Comparison of ENCODE assay signal across 29 cellular contexts in the genomic region with DNA sequence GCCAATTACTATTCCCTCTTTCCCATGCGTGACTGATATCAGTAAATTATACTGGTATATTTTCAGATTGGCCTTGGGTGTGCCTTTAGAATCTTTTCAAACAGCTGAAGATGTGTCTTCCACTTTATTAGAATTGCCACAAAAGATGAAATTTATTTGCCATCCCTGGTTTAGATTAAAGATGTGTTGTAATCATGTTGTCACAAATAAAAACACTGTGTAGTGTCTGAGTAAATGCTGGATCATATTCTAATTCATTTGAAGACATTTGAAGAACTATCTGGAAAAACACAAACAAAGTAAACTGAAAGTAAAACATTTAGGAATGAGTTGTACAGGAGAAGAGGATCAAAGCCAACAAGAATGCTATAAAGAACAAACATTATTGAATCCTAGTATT.
"Had no signal": no experiment of that assay in that cellular context is flagged by ENCODE, and none has a peak within 500 bp of the region (broad histone marks: within the 10 kb centered on the region; RNA-seq: fewer than 3 reads in every experiment).

No MANE protein-coding gene starts in this region.

- FAIRE-seq: small intestine, urothelium cell line had no signal

- DNase-seq: nephron progenitor cell; occipital lobe; ovary; posterior cingulate gyrus; psoas muscle; right cardiac atrium; right lobe of liver; sigmoid colon; small intestine; stimulated activated CD4-positive, alpha-beta T cell treated with anti-CD3 and anti-CD28 coated beads, Interleukin-15, amount 100 ng/mL, for 24 hours; stimulated activated CD4-positive, alpha-beta T cell treated with anti-CD3 and anti-CD28 coated beads, Interleukin-2, amount 100 ng/mL, for 24 hours; stimulated activated CD4-positive, alpha-beta T cell treated with anti-CD3 and anti-CD28 coated beads, Interleukin-2, amount 100 ng/mL, for 48 hours; stimulated activated CD4-positive, alpha-beta T cell treated with anti-CD3 and anti-CD28 coated beads, Interleukin-4, amount 100 ng/mL, for 24 hours; stimulated activated naive B cell treated with anti-CD40 and anti-IgM and Interleukin-4, amounts not matched to agents 10 μg/mL and 1 μg/mL and 100 μg/mL, for 72 hours; stimulated activated naive CD4-positive, alpha-beta T cell treated with Interleukin-2 at 50 U/mL for 16 hours; stomach; thyroid gland; trophoblast cell; upper lobe of left lung had no signal

- H3K36me3 Mint-ChIP-seq: natural killer cell treated with Interleukin-12 subunit alpha and Interleukin-12 subunit beta and Interleukin-15 and Interleukin-18, amount 100 ng/mL, for 72 hours; stimulated activated effector memory CD8-positive, alpha-beta T cell treated with anti-CD3 and anti-CD28 coated beads, Interleukin-12 subunit alpha, Interleukin-12 subunit beta, amount 100 ng/mL, for 72 hours; stimulated activated naive B cell treated with anti-CD40 and anti-IgM and Interleukin-4, amounts not matched to agents 10 μg/mL and 1 μg/mL and 100 μg/mL, for 72 hours had no signal

- H3K4me1 ChIP-seq: psoas muscle, right lobe of liver, sigmoid colon, stomach, thyroid gland, tibial nerve, upper lobe of left lung, vagina had no signal

- H3K9me3 ChIP-seq: ovary, psoas muscle, right lobe of liver, sigmoid colon, stomach, thoracic aorta, thyroid gland, tibial nerve, upper lobe of left lung, vagina had no signal

- H3K27me3 ChIP-seq: ovary, right lobe of liver, sigmoid colon, stomach, thyroid gland, tibial nerve, upper lobe of left lung, vagina had no signal

- H3K4me3 Mint-ChIP-seq: natural killer cell treated with Interleukin-12 subunit alpha and Interleukin-12 subunit beta and Interleukin-15 and Interleukin-18, amount 100 ng/mL, for 72 hours; nephron progenitor cell; neural crest cell; stimulated activated effector memory CD8-positive, alpha-beta T cell treated with anti-CD3 and anti-CD28 coated beads, Interleukin-12 subunit alpha, Interleukin-12 subunit beta, amount 100 ng/mL, for 72 hours; stimulated activated naive B cell treated with anti-CD40 and anti-IgM and Interleukin-4, amounts not matched to agents 10 μg/mL and 1 μg/mL and 100 μg/mL, for 72 hours; stimulated activated naive CD8-positive, alpha-beta T cell treated with anti-CD3 and anti-CD28 coated beads, Interleukin-15, Interleukin-2, amounts not matched to agents 100 ng/mL and 50 ng/mL, for 24 hours had no signal

- ATAC-seq: natural killer cell treated with Interleukin-12 subunit alpha and Interleukin-12 subunit beta and Interleukin-15 and Interleukin-18, amount 100 ng/mL, for 72 hours; psoas muscle; right cardiac atrium; right lobe of liver; stimulated activated effector memory CD8-positive, alpha-beta T cell treated with anti-CD3 and anti-CD28 coated beads, Interleukin-12 subunit alpha, Interleukin-12 subunit beta, amount 100 ng/mL, for 72 hours; stimulated activated naive B cell treated with anti-CD40 and anti-IgM and Interleukin-4, amounts not matched to agents 10 μg/mL and 1 μg/mL and 100 μg/mL, for 72 hours had no signal

- H3K27ac ChIP-seq: ovary, parathyroid adenoma, psoas muscle, right lobe of liver, sigmoid colon, stomach, thoracic aorta, thyroid gland, tibial nerve, upper lobe of left lung, vagina had no signal

- H3K9me3 Mint-ChIP-seq: stimulated activated naive CD8-positive, alpha-beta T cell treated with anti-CD3 and anti-CD28 coated beads, Interleukin-15, Interleukin-2, amounts not matched to agents 100 ng/mL and 50 ng/mL, for 24 hours had no signal

- H3K9ac ChIP-seq: parathyroid adenoma had no signal

- H3K27me3 Mint-ChIP-seq: natural killer cell treated with Interleukin-12 subunit alpha and Interleukin-12 subunit beta and Interleukin-15 and Interleukin-18, amount 100 ng/mL, for 72 hours; progenitor cell of endocrine pancreas; stimulated activated naive B cell treated with anti-CD40 and anti-IgM and Interleukin-4, amounts not matched to agents 10 μg/mL and 1 μg/mL and 100 μg/mL, for 72 hours; stimulated activated naive CD8-positive, alpha-beta T cell treated with anti-CD3 and anti-CD28 coated beads, Interleukin-15, Interleukin-2, amounts not matched to agents 100 ng/mL and 50 ng/mL, for 24 hours had no signal

- H3K4me3 ChIP-seq: ovary, psoas muscle, right lobe of liver, sigmoid colon, stomach, thoracic aorta, thyroid gland, tibial nerve, upper lobe of left lung, vagina had no signal

- H3K79me2 ChIP-seq: parathyroid adenoma had no signal

- H3K36me3 ChIP-seq: ovary, right lobe of liver, sigmoid colon, stomach, thoracic aorta, thyroid gland, tibial nerve, upper lobe of left lung, vagina had no signal

- H3K4me1 Mint-ChIP-seq: stimulated activated effector memory CD8-positive, alpha-beta T cell treated with anti-CD3 and anti-CD28 coated beads, Interleukin-12 subunit alpha, Interleukin-12 subunit beta, amount 100 ng/mL, for 72 hours; stimulated activated naive B cell treated with anti-CD40 and anti-IgM and Interleukin-4, amounts not matched to agents 10 μg/mL and 1 μg/mL and 100 μg/mL, for 72 hours had no signal

- H3K27ac Mint-ChIP-seq: natural killer cell treated with Interleukin-12 subunit alpha and Interleukin-12 subunit beta and Interleukin-15 and Interleukin-18, amount 100 ng/mL, for 72 hours; nephron progenitor cell; progenitor cell of endocrine pancreas; stimulated activated effector memory CD8-positive, alpha-beta T cell treated with anti-CD3 and anti-CD28 coated beads, Interleukin-12 subunit alpha, Interleukin-12 subunit beta, amount 100 ng/mL, for 72 hours; stimulated activated naive B cell treated with anti-CD40 and anti-IgM and Interleukin-4, amounts not matched to agents 10 μg/mL and 1 μg/mL and 100 μg/mL, for 72 hours; stimulated activated naive CD8-positive, alpha-beta T cell treated with anti-CD3 and anti-CD28 coated beads, Interleukin-15, Interleukin-2, amounts not matched to agents 100 ng/mL and 50 ng/mL, for 24 hours had no signal
